ENCODE assay signal across 21 cellular contexts in the genomic region with DNA sequence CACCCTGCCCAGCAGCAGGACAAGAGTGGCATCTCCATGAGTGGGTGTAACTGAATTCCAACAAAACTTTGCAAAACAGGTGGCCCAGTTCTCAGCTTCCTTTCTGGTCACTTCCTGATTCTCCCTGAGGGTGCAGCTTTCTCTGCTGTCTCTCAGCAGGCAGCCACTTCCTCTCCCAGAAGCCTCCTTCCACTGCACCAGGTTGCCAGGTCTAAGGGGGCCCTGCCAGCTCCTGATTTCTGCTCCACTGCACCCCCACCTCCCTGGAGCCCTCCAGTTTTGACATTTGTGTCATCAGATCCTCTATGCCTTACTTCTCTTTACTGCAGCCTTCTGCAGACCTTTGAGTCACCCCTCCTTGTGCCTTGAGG.
DNase-seq lines count a peak whose midpoint lies in the region; TF ChIP-seq lines count a peak whose summit lies in the region.
"Had no signal": no experiment of that assay in that cellular context is flagged by ENCODE, and none has a peak within 500 bp of the region (broad histone marks: within the 10 kb centered on the region; RNA-seq: fewer than 3 reads in every experiment).

No MANE protein-coding gene starts in this region.

- BruUV-seq in MCF 10A (replicated peaks; lab: Mats Ljungman, UMichigan) = no TSS peak

- H3K4me3 ChIP-seq in HL-60 (replicated peaks; ENCODE audit: insufficient read depth, low read length) (no peak overlapping the region), ovary (no peak overlapping the region)
- H3K4me3 ChIP-seq: Peyer's patch had no signal

- H3K27ac ChIP-seq in HL-60 (replicated peaks) = peak overlapping the region; percentile 2
- H3K27ac ChIP-seq in ovary = no peak overlapping the region
- H3K27ac ChIP-seq: Peyer's patch had no signal

- DNase-seq in HL-60 (ENCODE audit: low read depth in 1 of 2, low spot score in 1 of 2) (peak; percentile 24 to 76), NOMO-1 (lab: John Stamatoyannopoulos, UW; ENCODE audit: unreplicated experiment in 2 of 2) (peak; percentile 44 to 62), UCSD-AML1 (lab: John Stamatoyannopoulos, UW; ENCODE audit: unreplicated experiment) (peak; percentile 29), MCF 10A (ENCODE audit: unreplicated experiment) (no peak), head of caudate nucleus (no peak), ovary (no peak)
- no peak for DNase-seq in activated effector memory CD4-positive, alpha-beta T cell treated with anti-CD3 and anti-CD28 coated beads, Interleukin-2, amount 50 U/mL, for 16 hours
- DNase-seq: CD4-positive, alpha-beta T cell; DMS79 treated with DMSO at 0.1 percent for 48 hours; GF-D8; Karpas-422; NCI-H1092; NCI-H1694; NCI-H2107; NCI-H226; NCI-H69; NK-92 treated with Interleukin-12 subunit alpha and Interleukin-12 subunit beta, amount 100 ng/mL, for 24 hours; Peyer's patch; Right ventricle myocardium superior; SK-N-SH; T-helper 17 cell had no signal

- peaks cover 10% of the 10 kb centered on the region for H3K27me3 Mint-ChIP-seq in MCF 10A (ENCODE audit: insufficient read depth, unreplicated experiment)
- H3K27me3 Mint-ChIP-seq: CD4-positive, alpha-beta T cell had no signal

- H3K36me3 ChIP-seq in ovary = no peaks in the 10 kb centered on the region
- H3K36me3 ChIP-seq: Peyer's patch had no signal

- no peak overlapping the region for H3K27ac Mint-ChIP-seq in MCF 10A (ENCODE audit: low read depth, unreplicated experiment)
- H3K27ac Mint-ChIP-seq: CD4-positive, alpha-beta T cell; T-helper 17 cell had no signal

- no peak for TF ChIP-seq CTCF in HL-60 (IDR thresholded peaks at IDR 0.05; ENCODE audit: insufficient read depth, low read length)
- no peak for TF ChIP-seq CTCF in MCF 10A (IDR thresholded peaks at IDR 0.05; ENCODE audit: unreplicated experiment)
- TF ChIP-seq CTCF in ovary (IDR thresholded peaks at IDR 0.05) = no peak

- CTCF ChIA-PET in MCF 10A (lab: Yijun Ruan, JAX) = no interaction called here

- H3K4me1 Mint-ChIP-seq in MCF 10A (ENCODE audit: insufficient read depth, unreplicated experiment) = no peaks in the 10 kb centered on the region

- no peaks in the 10 kb centered on the region for H3K9me3 Mint-ChIP-seq in MCF 10A (ENCODE audit: unreplicated experiment)
- H3K9me3 Mint-ChIP-seq: CD4-positive, alpha-beta T cell had no signal

- no peaks in the 10 kb centered on the region for H3K4me1 ChIP-seq in ovary (ENCODE audit: insufficient read depth)
- H3K4me1 ChIP-seq: Peyer's patch had no signal

- TF ChIP-seq POLR2A in ovary (IDR thresholded peaks at IDR 0.05) = no peak

- intact Hi-C loops in MCF 10A (cut with micrococcal nuclease) = no loop called here
- intact Hi-C loops in head of caudate nucleus (cut with DNase I) = no loop called here
- intact Hi-C loops in ovary (cut with DNase I) = no loop called here

- H3K9me3 ChIP-seq in ovary = no peaks in the 10 kb centered on the region
- H3K9me3 ChIP-seq: Peyer's patch, SK-N-SH had no signal

- POLR2A ChIA-PET in MCF 10A (lab: Yijun Ruan, JAX) = no interaction called here

- no peaks in the 10 kb centered on the region for H3K36me3 Mint-ChIP-seq in MCF 10A (ENCODE audit: insufficient read depth, unreplicated experiment)

- no peaks in the 10 kb centered on the region for H3K27me3 ChIP-seq in HL-60 (ENCODE audit: insufficient read depth, poor library complexity, severe bottlenecking)
- no peaks in the 10 kb centered on the region for H3K27me3 ChIP-seq in ovary
- H3K27me3 ChIP-seq: Peyer's patch had no signal

- H3K4me3 Mint-ChIP-seq in MCF 10A (ENCODE audit: unreplicated experiment) = no peak overlapping the region
- H3K4me3 Mint-ChIP-seq: CD4-positive, alpha-beta T cell; T-helper 17 cell had no signal

- no peak for TF ChIP-seq EP300 in ovary (IDR thresholded peaks at IDR 0.05)

Comparison
In these comparisons a context has a peak if more than half of its experiments do, and no peak if none do; other contexts are left out.
1. DNase-seq: peak in HL-60 (2 of 2), NOMO-1 (2 of 2) and UCSD-AML1 (single experiment); none in activated effector memory CD4-positive, alpha-beta T cell treated with anti-CD3 and anti-CD28 coated beads, Interleukin-2, amount 50 U/mL, for 16 hours (single experiment), MCF 10A (single experiment), head of caudate nucleus (0 of 42) and ovary (0 of 5).